ENCODE assay signal across 16 cellular contexts in the genomic region with DNA sequence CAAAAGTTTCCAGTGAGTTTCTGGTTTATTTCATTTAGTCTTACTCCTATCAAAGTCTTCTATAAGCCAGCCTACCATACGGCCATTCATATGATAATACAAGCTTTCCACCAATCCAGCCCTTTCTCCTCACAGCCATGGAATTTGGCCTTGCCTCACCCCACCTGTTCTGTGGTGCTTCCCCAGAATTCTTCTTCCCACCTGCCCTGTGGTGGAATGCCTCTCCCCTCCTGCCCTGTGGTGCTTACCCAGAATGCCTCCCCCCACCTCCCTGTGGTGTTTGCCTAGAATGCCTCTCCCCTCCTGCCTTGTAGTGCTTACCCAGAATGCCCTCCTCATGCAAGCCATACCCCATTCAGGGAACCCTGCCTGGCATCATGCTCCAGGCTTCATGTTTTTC.
"Had no signal": no experiment of that assay in that cellular context is flagged by ENCODE, and none has a peak within 500 bp of the region (broad histone marks: within the 10 kb centered on the region; RNA-seq: fewer than 3 reads in every experiment).

No MANE protein-coding gene starts in this region.

- H3K27ac Mint-ChIP-seq: activated CD4-positive, alpha-beta T cell treated with anti-CD3 and anti-CD28 coated beads, Interleukin-2, amount 10 ng/mL, durations not matched to agents 7 days and 5 days; activated naive CD4-positive, alpha-beta T cell treated with anti-CD3 and anti-CD28 coated beads, Interleukin-2, amount 50 U/mL, for 72 hours; progenitor cell of endocrine pancreas; stimulated activated naive CD8-positive, alpha-beta T cell treated with anti-CD3 and anti-CD28 coated beads, Interleukin-15, Interleukin-2, amounts not matched to agents 100 ng/mL and 50 ng/mL, for 24 hours had no signal

- H3K9me3 Mint-ChIP-seq: activated CD4-positive, alpha-beta T cell treated with anti-CD3 and anti-CD28 coated beads, Interleukin-2, amount 10 ng/mL, durations not matched to agents 7 days and 5 days; activated naive CD4-positive, alpha-beta T cell treated with anti-CD3 and anti-CD28 coated beads, Interleukin-2, amount 50 U/mL, for 72 hours; activated T-cell treated with anti-CD3 and anti-CD28 coated beads, Interleukin-2, amount 50 U/mL, for 4 hours; neural crest cell; stimulated activated naive CD8-positive, alpha-beta T cell treated with anti-CD3 and anti-CD28 coated beads, Interleukin-15, Interleukin-2, amounts not matched to agents 100 ng/mL and 50 ng/mL, for 24 hours had no signal

- H3K4me3 ChIP-seq: adrenal gland, lower lobe of right lung, suprapubic skin, transverse colon had no signal

- H3K36me3 ChIP-seq: adrenal gland, lower lobe of right lung, suprapubic skin, transverse colon had no signal

- H3K27me3 ChIP-seq: adrenal gland, suprapubic skin, transverse colon had no signal

- H3K27ac ChIP-seq: adrenal gland, lower lobe of right lung, suprapubic skin, transverse colon had no signal

- H3K9me3 ChIP-seq: adrenal gland, lower lobe of right lung, suprapubic skin, transverse colon had no signal

- H3K4me1 Mint-ChIP-seq: activated CD4-positive, alpha-beta T cell treated with anti-CD3 and anti-CD28 coated beads, Interleukin-2, amount 10 ng/mL, durations not matched to agents 7 days and 5 days; neural crest cell had no signal

- DNase-seq: activated CD4-positive, alpha-beta T cell treated with anti-CD3 and anti-CD28 coated beads, Interleukin-2, amount 10 ng/mL, durations not matched to agents 7 days and 5 days; activated CD8-positive, alpha-beta memory T cell treated with anti-CD3 and anti-CD28 coated beads, Interleukin-2, amount 50 U/mL, for 4 hours; activated effector memory CD4-positive, alpha-beta T cell treated with anti-CD3 and anti-CD28 coated beads, Interleukin-2, amount 50 U/mL, for 16 hours; activated T-cell treated with anti-CD3 and anti-CD28 coated beads, Interleukin-2, amount 50 U/mL, for 4 hours; adrenal gland; effector CD8-positive, alpha-beta T cell; left colon; lower lobe of right lung; T1000; transverse colon had no signal

- H3K36me3 Mint-ChIP-seq: activated naive CD4-positive, alpha-beta T cell treated with anti-CD3 and anti-CD28 coated beads, Interleukin-2, amount 50 U/mL, for 72 hours had no signal

- ATAC-seq: activated CD4-positive, CD25-positive, alpha-beta regulatory T cell treated with anti-CD3 and anti-CD28 coated beads, Interleukin-2, amount 50 U/mL, for 24 hours; activated naive CD4-positive, alpha-beta T cell treated with anti-CD3 and anti-CD28 coated beads, Interleukin-2, amount 50 U/mL, for 72 hours; activated T-cell treated with anti-CD3 and anti-CD28 coated beads, Interleukin-2, amount 50 U/mL, for 4 hours; left colon had no signal

- H3K4me3 Mint-ChIP-seq: activated CD4-positive, alpha-beta T cell treated with anti-CD3 and anti-CD28 coated beads, Interleukin-2, amount 10 ng/mL, durations not matched to agents 7 days and 5 days; activated T-cell treated with anti-CD3 and anti-CD28 coated beads, Interleukin-2, amount 50 U/mL, for 4 hours; neural crest cell; stimulated activated naive CD8-positive, alpha-beta T cell treated with anti-CD3 and anti-CD28 coated beads, Interleukin-15, Interleukin-2, amounts not matched to agents 100 ng/mL and 50 ng/mL, for 24 hours had no signal

- H3K4me1 ChIP-seq: lower lobe of right lung had no signal
